In the genomic region with DNA sequence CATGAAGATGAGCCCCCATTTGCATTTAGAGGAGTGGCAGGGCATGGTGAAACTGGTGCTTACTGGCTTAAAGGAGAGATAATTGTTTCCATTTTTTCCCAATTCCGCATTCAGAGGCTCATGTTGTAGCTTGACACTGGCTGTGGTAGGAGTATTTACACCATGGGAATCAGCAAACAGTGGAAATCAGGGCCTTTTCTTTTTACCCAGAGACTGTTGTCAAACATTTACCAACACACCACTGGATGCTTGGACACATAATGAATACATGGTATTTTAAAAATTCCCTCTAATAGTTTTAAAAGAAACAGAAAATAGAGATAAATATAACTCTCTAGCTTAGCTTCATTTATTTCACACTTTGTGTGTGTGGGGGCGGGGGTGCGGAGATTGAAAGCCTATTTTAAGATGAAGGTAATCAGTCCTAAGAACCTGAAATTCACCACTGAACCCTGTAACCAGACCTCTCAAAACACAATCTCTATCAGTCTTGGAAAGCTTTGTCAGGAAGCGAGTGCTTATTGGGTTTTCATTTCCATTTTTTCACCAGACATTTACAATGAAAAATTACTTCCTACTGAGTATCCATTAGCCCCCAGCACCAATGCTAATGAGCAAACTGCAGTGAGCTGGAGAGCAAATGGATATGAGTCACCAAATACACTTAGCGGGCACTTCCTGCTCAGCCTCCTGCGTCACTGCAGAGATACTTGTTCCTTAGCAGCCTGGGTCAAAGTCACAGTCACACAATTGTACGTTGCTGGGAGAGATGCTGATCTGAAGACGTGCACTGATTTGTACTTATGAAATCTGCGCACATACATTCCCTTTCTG, we compare ENCODE assay signal across 8 cellular contexts.
DNase-seq lines count a peak whose midpoint lies in the region; ATAC-seq, FAIRE-seq and TF ChIP-seq lines count a peak whose summit lies in the region.

No MANE protein-coding gene starts in this region.

- DNase-seq in left cardiac atrium (peak; percentile 32), left ventricle myocardium inferior (no peak), NCI-H2196 treated with DMSO at 0.1 percent for 48 hours (lab: John Stamatoyannopoulos, UW; ENCODE audit: unreplicated experiment) (peak; percentile 31), body of pancreas (peak; percentile 44 to 81 (median 65)), lower lobe of right lung (peak; percentile 54), frontal cortex (ENCODE audit: low spot score in 2 of 2) (no peak)

- no peak for FAIRE-seq in frontal cortex (lab: Jason Lieb, UNC)

- H3K4me1 ChIP-seq in left ventricle myocardium inferior (no peaks in the 10 kb centered on the region), body of pancreas (no peaks in the 10 kb centered on the region), lower lobe of right lung (no peaks in the 10 kb centered on the region)

- 38 to 39% methylated on average over 9 of the region's 9 CpGs for WGBS in body of pancreas, 2 donors

- no peak overlapping the region for H3K4me3 ChIP-seq in left ventricle myocardium inferior
- H3K4me3 ChIP-seq in body of pancreas, result no peak overlapping the region
- no peak overlapping the region for H3K4me3 ChIP-seq in lower lobe of right lung

- peak in 1 of 3 donors; percentile 9 for TF ChIP-seq POLR2A in body of pancreas (IDR thresholded peaks at IDR 0.05)

- H3K27ac ChIP-seq in left ventricle myocardium inferior (replicated peaks) (no peak overlapping the region), body of pancreas (peak overlapping the region in 3 of 4 donors; percentile 56 to 68 (median 60)), lower lobe of right lung (peak overlapping the region; percentile 70)

- intact Hi-C loops in left cardiac atrium (cut with DNase I), result no loop called here
- intact Hi-C loops in left ventricle myocardium inferior (cut with micrococcal nuclease), result no loop called here
- intact Hi-C loops in body of pancreas (cut with DNase I), result no loop called here
- intact Hi-C loops in lower lobe of right lung (cut with DNase I), result no loop called here

- H3K36me3 ChIP-seq in left ventricle myocardium inferior (no peaks in the 10 kb centered on the region), body of pancreas (replicated peaks in 1 of 2; ENCODE audit: insufficient read depth in 1 of 2, low read depth in 2 of 2) (no peaks in the 10 kb centered on the region), lower lobe of right lung (no peaks in the 10 kb centered on the region)

- H3K27me3 ChIP-seq in left ventricle myocardium inferior (ENCODE audit: low read depth) (no peaks in the 10 kb centered on the region), body of pancreas (no peaks in the 10 kb centered on the region), lower lobe of right lung (ENCODE audit: low read depth) (no peaks in the 10 kb centered on the region)

- ATAC-seq in left cardiac atrium (peak; percentile 57 to 65), HG03095 (IDR thresholded peaks at IDR 0.05; ENCODE audit: unreplicated experiment) (peak; percentile 83), body of pancreas (peak; percentile 96), lower lobe of right lung (peak; percentile 96 to 98), GM21367 (IDR thresholded peaks at IDR 0.05; ENCODE audit: unreplicated experiment) (no peak)

- H3K9me3 ChIP-seq in left ventricle myocardium inferior (replicated peaks) (no peaks in the 10 kb centered on the region), body of pancreas (no peaks in the 10 kb centered on the region), lower lobe of right lung (no peaks in the 10 kb centered on the region)

- TF ChIP-seq CTCF in left ventricle myocardium inferior (IDR thresholded peaks at IDR 0.05; ENCODE audit: borderline replicate concordance), result no peak
- TF ChIP-seq CTCF in body of pancreas (IDR thresholded peaks at IDR 0.05), result no peak
- TF ChIP-seq CTCF in lower lobe of right lung (IDR thresholded peaks at IDR 0.05), result no peak

Comparison
In these comparisons a context has a peak if more than half of its experiments do, and no peak if none do; other contexts are left out.
1. DNase-seq: peak in left cardiac atrium (single experiment), NCI-H2196 treated with DMSO at 0.1 percent for 48 hours (single experiment), body of pancreas (4 of 4) and lower lobe of right lung (single experiment); none in left ventricle myocardium inferior (single experiment) and frontal cortex (0 of 2).